In genomic region chr11:78417888-78418583, GRCh38 we compare ENCODE assay signal across 1 cellular context.
TF ChIP-seq lines count a peak whose summit lies in the region.

No MANE protein-coding gene starts in this region.

TF ChIP-seq in HepG2, 621 proteins besides CTCF, POLR2A, EP300 and RAD21 (continued from another document and continues in another):
- TF ChIP-seq ZBTB4 (CRISPR knock-in tag; IDR thresholded peaks at IDR 0.05; ENCODE audit: borderline replicate concordance), result no peak
- TF ChIP-seq CAMTA2 (CRISPR knock-in tag; IDR thresholded peaks at IDR 0.05; ENCODE audit: borderline replicate concordance), result no peak
- TF ChIP-seq HNRNPLL (IDR thresholded peaks at IDR 0.05; ENCODE audit: low read depth, low read length, poor library complexity, severe bottlenecking), result peak; percentile 82
- no peak for TF ChIP-seq NR0B2 (CRISPR knock-in tag; IDR thresholded peaks at IDR 0.05)
- TF ChIP-seq FOXP1 (IDR thresholded peaks at IDR 0.05), result no peak
- TF ChIP-seq FOXP1 (CRISPR knock-in tag; IDR thresholded peaks at IDR 0.05), result no peak
- TF ChIP-seq ARNT (IDR thresholded peaks at IDR 0.05), result no peak
- peak; percentile 33 for TF ChIP-seq ZNF431 (CRISPR knock-in tag; IDR thresholded peaks at IDR 0.05; ENCODE audit: borderline replicate concordance, low read depth)
- no peak for TF ChIP-seq E2F2 (CRISPR knock-in tag; IDR thresholded peaks at IDR 0.05; ENCODE audit: borderline replicate concordance)
- no peak for TF ChIP-seq USF2 (IDR thresholded peaks at IDR 0.05; ENCODE audit: low read depth, low read length)
- no peak for TF ChIP-seq USF2 (CRISPR knock-in tag; IDR thresholded peaks at IDR 0.05; ENCODE audit: borderline replicate concordance)
- TF ChIP-seq HINFP (CRISPR knock-in tag; IDR thresholded peaks at IDR 0.05; ENCODE audit: low read depth), result peak; percentile 24; the same call in 1 of the 2 replicates
- TF ChIP-seq GATA4 (IDR thresholded peaks at IDR 0.05; ENCODE audit: borderline replicate concordance, low read depth), result no peak
- TF ChIP-seq ZSCAN29 (CRISPR knock-in tag; conservative IDR thresholded peaks at IDR 0.05), result no peak
- no peak for TF ChIP-seq RBAK (CRISPR knock-in tag; IDR thresholded peaks at IDR 0.05)
- TF ChIP-seq KDM1A (CRISPR knock-in tag; IDR thresholded peaks at IDR 0.05), result no peak
- TF ChIP-seq SPEN (CRISPR knock-in tag; IDR thresholded peaks at IDR 0.05; ENCODE audit: low read depth), result no peak
- TF ChIP-seq ZNF75D (CRISPR knock-in tag; IDR thresholded peaks at IDR 0.05; ENCODE audit: borderline replicate concordance), result no peak
- TF ChIP-seq ADNP (CRISPR knock-in tag; IDR thresholded peaks at IDR 0.05), result no peak
- TF ChIP-seq RNF2 (conservative IDR thresholded peaks at IDR 0.05; ENCODE audit: low read depth), result no peak; the same call in 1 of the 2 replicates
- TF ChIP-seq ZNF484 (CRISPR knock-in tag; IDR thresholded peaks at IDR 0.05; ENCODE audit: borderline replicate concordance, low read depth), result no peak
- TF ChIP-seq PRDM4 (CRISPR knock-in tag; IDR thresholded peaks at IDR 0.05; ENCODE audit: borderline replicate concordance), result no peak
- peak; percentile 15; the same call in 1 of the 2 replicates for TF ChIP-seq FOXP4 (CRISPR knock-in tag; IDR thresholded peaks at IDR 0.05)
- TF ChIP-seq SIN3B (IDR thresholded peaks at IDR 0.05; ENCODE audit: low read length), result no peak
- TF ChIP-seq SIN3A (IDR thresholded peaks at IDR 0.05; ENCODE audit: borderline replicate concordance, low read depth, low read length), result peak; percentile 43; the same call in 1 of the 2 replicates
- TF ChIP-seq SMAD9 (CRISPR knock-in tag; IDR thresholded peaks at IDR 0.05), result no peak
- no peak for TF ChIP-seq RARG (CRISPR knock-in tag; IDR thresholded peaks at IDR 0.05; ENCODE audit: low read depth)
- TF ChIP-seq ZNF546 (CRISPR knock-in tag; conservative IDR thresholded peaks at IDR 0.05), result no peak
- no peak for TF ChIP-seq STAT6 (CRISPR knock-in tag; IDR thresholded peaks at IDR 0.05; ENCODE audit: borderline replicate concordance)
- no peak for TF ChIP-seq ZNF292 (CRISPR knock-in tag; IDR thresholded peaks at IDR 0.05; ENCODE audit: borderline replicate concordance, low read depth)
- no peak for TF ChIP-seq XBP1 (CRISPR knock-in tag; IDR thresholded peaks at IDR 0.05)
- TF ChIP-seq GATAD2A (CRISPR knock-in tag; IDR thresholded peaks at IDR 0.05), result 0 out of 2 replicates have a peak, but pooled peaks have one; percentile 36
- no peak; the same call in 1 of the 2 replicates for TF ChIP-seq HDAC1 (CRISPR knock-in tag; IDR thresholded peaks at IDR 0.05)
- no peak for TF ChIP-seq KLF16 (CRISPR knock-in tag; IDR thresholded peaks at IDR 0.05)
- TF ChIP-seq ZNF335 (CRISPR knock-in tag; IDR thresholded peaks at IDR 0.05), result no peak
- no peak for TF ChIP-seq ZIK1 (CRISPR knock-in tag; IDR thresholded peaks at IDR 0.05; ENCODE audit: borderline replicate concordance, low read depth)
- TF ChIP-seq CCAR2 (optimal IDR thresholded peaks at IDR 0.05; ENCODE audit: low read depth, low read length), result no peak
- peak; percentile 96 for TF ChIP-seq KDM2A (CRISPR knock-in tag; IDR thresholded peaks at IDR 0.05; ENCODE audit: borderline replicate concordance, low read depth)
- TF ChIP-seq ZNF333 (CRISPR knock-in tag; IDR thresholded peaks at IDR 0.05; ENCODE audit: borderline replicate concordance), result no peak
- TF ChIP-seq CENPX (CRISPR knock-in tag; IDR thresholded peaks at IDR 0.05), result no peak
- no peak for TF ChIP-seq ARID2 (CRISPR knock-in tag; IDR thresholded peaks at IDR 0.05; ENCODE audit: borderline replicate concordance)
- TF ChIP-seq ZNF350 (CRISPR knock-in tag; IDR thresholded peaks at IDR 0.05; ENCODE audit: borderline replicate concordance, low read depth), result 0 out of 2 replicates have a peak, but pooled peaks have one; percentile 19
